Comparison of ENCODE assay signal across 11 cellular contexts in the genomic region with DNA sequence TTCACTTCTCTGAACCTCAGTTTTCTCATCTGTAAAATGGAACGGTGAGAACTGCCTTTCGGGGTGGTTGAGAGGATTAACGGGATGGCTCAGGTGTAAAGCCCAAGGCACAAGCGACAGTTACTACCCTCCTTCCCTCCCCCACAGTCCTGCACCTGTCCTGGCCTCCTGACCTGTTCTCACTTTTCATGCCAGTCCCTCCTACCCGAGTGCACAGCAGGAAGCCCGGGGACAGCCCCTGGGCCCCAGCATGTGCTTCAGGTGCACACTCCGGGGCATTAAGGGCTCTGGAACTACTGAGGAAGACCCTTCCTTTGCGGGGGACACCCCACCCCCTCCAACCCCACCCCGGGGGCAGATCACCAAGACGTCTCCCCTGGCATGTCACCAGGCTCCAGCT. TPM values are rescaled to one million over a fixed set of nuclear protein-coding genes. Genes with fewer than 3 reads are reported as not detected.
DNase-seq lines count a peak whose midpoint lies in the region; ATAC-seq, FAIRE-seq and TF ChIP-seq lines count a peak whose summit lies in the region.
"Not testable (repeated sequence)": the region's sequence is repeated elsewhere in the genome, so short reads cannot be mapped to it uniquely, and the experiment has no call there.
"Had no signal": no experiment of that assay in that cellular context is flagged by ENCODE, and none has a peak within 500 bp of the region (broad histone marks: within the 10 kb centered on the region; RNA-seq: fewer than 3 reads in every experiment).

No MANE protein-coding gene starts in this region.

- POLR2A ChIA-PET in activated B cell treated with CpG ODN at 0.5 μM for 24 hours (lab: Charles Lee); GM12878 (lab: Charles Lee): not testable (repeated sequence)

- H3K4me3 Mint-ChIP-seq in activated B cell treated with CpG ODN at 0.5 μM for 24 hours; stimulated activated naive CD8-positive, alpha-beta T cell treated with anti-CD3 and anti-CD28 coated beads, Interleukin-15, amount 100 ng/mL, for 72 hours: not testable (repeated sequence)

- H3K4me3 ChIP-seq in GM12878, left lung, pancreas: not testable (repeated sequence)

- TF ChIP-seq CTCF in activated B cell treated with CpG ODN at 0.5 μM for 24 hours (IDR thresholded peaks at IDR 0.05); GM12878 (IDR thresholded peaks at IDR 0.05 in 2 of 3, conservative IDR thresholded peaks at IDR 0.05 in 1 of 3; ENCODE audit: control insufficient read depth in 2 of 3, extremely low read depth in 1 of 3, insufficient read depth in 1 of 3, low read depth in 3 of 3, low read length in 3 of 3); left lung (IDR thresholded peaks at IDR 0.05); pancreas (IDR thresholded peaks at IDR 0.05): not testable (repeated sequence)

- TF ChIP-seq POLR2A in GM12878 (IDR thresholded peaks at IDR 0.05; ENCODE audit: low read depth, low read length) = not testable (repeated sequence)

- H2AFZ ChIP-seq in GM12878 (ENCODE audit: control insufficient read depth, low read depth, low read length) = not testable (repeated sequence)

- H3K9me3 Mint-ChIP-seq in activated B cell treated with CpG ODN at 0.5 μM for 24 hours; stimulated activated naive CD8-positive, alpha-beta T cell treated with anti-CD3 and anti-CD28 coated beads, Interleukin-15, amount 100 ng/mL, for 72 hours: not testable (repeated sequence)

- not testable (repeated sequence) for H3K36me3 Mint-ChIP-seq in activated B cell treated with CpG ODN at 0.5 μM for 24 hours (ENCODE audit: low read depth)

- SMC1A ChIA-PET in GM12878 (lab: Charles Lee; ENCODE audit: uncharacterized antibody, unreplicated experiment) = not testable (repeated sequence)

- no CpG with 5 or more reads among the region's 10 CpGs for WGBS in GM12878 (ENCODE audit: insufficient coverage, insufficient replicate concordance, low lambda C conversion rate, missing lambda C conversion rate)
- no CpG with 5 or more reads among the region's 10 CpGs for WGBS in pancreas, 2 donors

- intact Hi-C loops in activated B cell treated with CpG ODN at 0.5 μM for 24 hours (cut with micrococcal nuclease); GM12878 (cut with micrococcal nuclease; ENCODE audit: unreplicated experiment); left lung (cut with DNase I); pancreas (cut with DNase I): not testable (repeated sequence)

- not testable (repeated sequence) for H3K9me3 ChIP-seq in GM12878 (replicated peaks; ENCODE audit: control insufficient read depth, insufficient read depth, low read length); left lung; pancreas

- H3K36me3 ChIP-seq in GM12878 (ENCODE audit: control insufficient read depth in 2 of 2, insufficient read depth in 2 of 2, low read length in 1 of 2); left lung; pancreas: not testable (repeated sequence)

- H3K4me2 ChIP-seq in GM12878 (ENCODE audit: control insufficient read depth, insufficient read depth) = not testable (repeated sequence)

- not testable (repeated sequence) for H3K27me3 Mint-ChIP-seq in activated B cell treated with CpG ODN at 0.5 μM for 24 hours; stimulated activated naive CD8-positive, alpha-beta T cell treated with anti-CD3 and anti-CD28 coated beads, Interleukin-15, amount 100 ng/mL, for 72 hours

- not testable (repeated sequence) for TF ChIP-seq RAD21 in GM12878 (IDR thresholded peaks at IDR 0.05; ENCODE audit: insufficient read depth, low read depth, low read length)

- CTCF ChIA-PET in activated B cell treated with CpG ODN at 0.5 μM for 24 hours (lab: Charles Lee); GM12878 (lab: Yijun Ruan, JAX): not testable (repeated sequence)

- H3K27ac ChIP-seq in GM12878 (ENCODE audit: control insufficient read depth, insufficient read depth); left lung; pancreas: not testable (repeated sequence)

- BruUV-seq in GM12878 (replicated peaks; lab: Mats Ljungman, UMichigan) = not testable (repeated sequence)

- FAIRE-seq in GM12878 (lab: Jason Lieb, UNC) = peak; percentile 90
- not testable (repeated sequence) for FAIRE-seq in pancreas (lab: Jason Lieb, UNC)

- not testable (repeated sequence) for H3K79me2 ChIP-seq in GM12878 (ENCODE audit: control insufficient read depth, insufficient read depth, low read length)

- in situ Hi-C loops in GM12878 (cut with MboI) = not testable (repeated sequence)

- not testable (repeated sequence) for H3K9ac ChIP-seq in GM12878 (ENCODE audit: control insufficient read depth, insufficient read depth, low read length)

- not testable (repeated sequence) for DNase-seq in activated B cell treated with CpG ODN at 0.5 μM for 24 hours; GM12878 (ENCODE audit: low read depth, low spot score); left lung; pancreas; stimulated activated naive CD8-positive, alpha-beta T cell treated with anti-CD3 and anti-CD28 coated beads, Interleukin-15, amount 100 ng/mL, for 72 hours

- not testable (repeated sequence) for H4K20me1 ChIP-seq in GM12878 (ENCODE audit: control insufficient read depth, insufficient read depth)

- RAD21 ChIA-PET in GM12878 (lab: Charles Lee; ENCODE audit: unreplicated experiment) = not testable (repeated sequence)

- H3K4me1 ChIP-seq in GM12878 (ENCODE audit: control insufficient read depth, insufficient read depth, low read length); left lung; pancreas: not testable (repeated sequence)

- not testable (repeated sequence) for H3K27me3 ChIP-seq in GM12878 (replicated peaks in 1 of 2; ENCODE audit: control insufficient read depth in 2 of 2, insufficient read depth in 2 of 2, low read length in 1 of 2); left lung; pancreas

- ATAC-seq in GM19035 (IDR thresholded peaks at IDR 0.05; ENCODE audit: unreplicated experiment) (peak; percentile 17), GM21576 (IDR thresholded peaks at IDR 0.05; ENCODE audit: unreplicated experiment) (peak; percentile 23), activated B cell treated with CpG ODN at 0.5 μM for 24 hours (ENCODE audit: low read depth) (peak; percentile 6), GM12878 (peak; percentile 10), left lung (peak; percentile 9), pancreas (peak; percentile 18 to 32 (median 24))
- peak; percentile 53 for ATAC-seq in stimulated activated naive CD8-positive, alpha-beta T cell treated with anti-CD3 and anti-CD28 coated beads, Interleukin-15, amount 100 ng/mL, for 72 hours

- H3K4me1 Mint-ChIP-seq in activated B cell treated with CpG ODN at 0.5 μM for 24 hours; stimulated activated naive CD8-positive, alpha-beta T cell treated with anti-CD3 and anti-CD28 coated beads, Interleukin-15, amount 100 ng/mL, for 72 hours: not testable (repeated sequence)

- TF ChIP-seq EP300 in GM12878 (IDR thresholded peaks at IDR 0.05; ENCODE audit: borderline replicate concordance in 1 of 2, control insufficient read depth in 1 of 2, low read depth in 2 of 2, low read length in 2 of 2) = not testable (repeated sequence)

- H3K27ac Mint-ChIP-seq in activated B cell treated with CpG ODN at 0.5 μM for 24 hours; stimulated activated naive CD8-positive, alpha-beta T cell treated with anti-CD3 and anti-CD28 coated beads, Interleukin-15, amount 100 ng/mL, for 72 hours: not testable (repeated sequence)

RNA-seq across cellular contexts. Expression of a gene that starts 0.6 kb away (rescaled TPM):
- total RNA-seq in activated B cell treated with CpG ODN at 0.5 μM for 24 hours (11.4 and 16.1 TPM in 2 replicates), GM12878 (2014; rRNA removed) (8.1 and 12.1 TPM in 2 replicates), GM12878 (2014; rRNA removed; fragmentation: Illumina TruSeq; extraction: Trizol) (5.4 and 5.8 TPM in 2 replicates), GM12878 (2021) (12.7 and 14.8 TPM in 2 replicates), left lung (10 to 100 TPM; 18.1 to 18.5 TPM), pancreas (10 to 100 TPM in 2 of 6 donors, 1 to 10 TPM in 4; 7.8 to 12.9 (median 8.4) TPM)
- total RNA-seq in GM12878 (2013; cell fraction: nucleolus; rRNA removed) = 39.4 and 41.8 TPM in 2 replicates
- 2.2 TPM for polyA plus RNA-seq in GM12878 (2011; ENCODE audit: low read depth)
- polyA plus RNA-seq in GM12878 (2011; rRNA removed) (2.7 and 5.2 TPM in 2 replicates), GM12878 (2014; fragmentation: Illumina TruSeq; extraction: Trizol) (0.73 and 6.2 TPM in 2 replicates), GM12878 (2014; fragmentation: Nextera tagmentation; extraction: Ambion mirVana) (under 1 TPM; 0.10 to 0.31 TPM), GM12878 (2014; rRNA removed) (16.4 and 18.8 TPM in 2 replicates), GM12878 (2016; fragmentation: Nextera tagmentation; extraction: Ambion mirVana) (1 to 10 TPM; 6.5 TPM), pancreas (10 to 100 TPM; 39.2 to 93.4 TPM)
- 7.3 and 9.4 TPM in 2 replicates for polyA plus RNA-seq in GM12878 (2011; cell fraction: cytosol; rRNA removed)
- polyA plus RNA-seq in GM12878 (2011; cell fraction: nucleus; rRNA removed) = 33.0 and 37.5 TPM in 2 replicates
- polyA plus RNA-seq in GM12878 (2012) = 12.7 and 17.1 TPM in 2 replicates
- polyA minus RNA-seq in GM12878 (2011; rRNA and poly(A)+ RNA removed) = 7.0 and 7.8 TPM in 2 replicates
- polyA minus RNA-seq in GM12878 (2011; cell fraction: cytosol; rRNA and poly(A)+ RNA removed) = 2.7 and 3.3 TPM in 2 replicates
- 7.0 and 10.6 TPM in 2 replicates for polyA minus RNA-seq in GM12878 (2011; cell fraction: nucleus; rRNA and poly(A)+ RNA removed)
- total RNA-seq: Daoy had no signal

RNA-seq across cellular contexts. Expression of a gene that starts 26.5 kb away (rescaled TPM):
- 36.8 and 45.3 TPM in 2 replicates for total RNA-seq in activated B cell treated with CpG ODN at 0.5 μM for 24 hours
- total RNA-seq in GM12878 (2013; cell fraction: nucleolus; rRNA removed) = 52.2 and 56.3 TPM in 2 replicates
- total RNA-seq in GM12878 (2014; rRNA removed) = 6.2 and 9.9 TPM in 2 replicates
- 7.1 and 8.2 TPM in 2 replicates for total RNA-seq in GM12878 (2014; rRNA removed; fragmentation: Illumina TruSeq; extraction: Trizol)
- 11.8 and 16.2 TPM in 2 replicates for total RNA-seq in GM12878 (2021)
- polyA plus RNA-seq in GM12878 (2011; ENCODE audit: low read depth) = 6.2 TPM
- 3.3 and 7.6 TPM in 2 replicates for polyA plus RNA-seq in GM12878 (2011; rRNA removed)
- polyA plus RNA-seq in GM12878 (2011; cell fraction: cytosol; rRNA removed) = 6.8 and 16.3 TPM in 2 replicates
- polyA plus RNA-seq in GM12878 (2011; cell fraction: nucleus; rRNA removed) = 93.5 and 120 TPM in 2 replicates
- 7.1 and 13.0 TPM in 2 replicates for polyA plus RNA-seq in GM12878 (2012)
- polyA plus RNA-seq in GM12878 (2014; fragmentation: Illumina TruSeq; extraction: Trizol) = 0.51 and 6.1 TPM in 2 replicates
- polyA plus RNA-seq in GM12878 (2014; fragmentation: Nextera tagmentation; extraction: Ambion mirVana) = under 1 TPM in 1 of 2 experiments, not detected in 1; 0.18 TPM
- polyA plus RNA-seq in GM12878 (2014; rRNA removed) = 25.7 and 30.1 TPM in 2 replicates
- 10 to 100 TPM; 10.4 to 10.7 TPM for polyA plus RNA-seq in GM12878 (2016; fragmentation: Nextera tagmentation; extraction: Ambion mirVana)
- 4.8 and 7.4 TPM in 2 replicates for polyA minus RNA-seq in GM12878 (2011; rRNA and poly(A)+ RNA removed)
- polyA minus RNA-seq in GM12878 (2011; cell fraction: cytosol; rRNA and poly(A)+ RNA removed) = 2.1 and 2.7 TPM in 2 replicates
- polyA minus RNA-seq in GM12878 (2011; cell fraction: nucleus; rRNA and poly(A)+ RNA removed) = 4.7 and 6.9 TPM in 2 replicates
- total RNA-seq in left lung = 10 to 100 TPM; 12.7 to 22.0 TPM
- 10 to 100 TPM in 1 of 6 donors, 1 to 10 TPM in 5; 6.0 to 10.9 (median 6.7) TPM for total RNA-seq in pancreas
- 10 to 100 TPM; 20.3 to 38.4 TPM for polyA plus RNA-seq in pancreas

RNA-seq across cellular contexts. Expression of a gene that starts 34.1 kb away (rescaled TPM):
- 0.29 TPM in 1 of 2 replicates, not detected in the other for total RNA-seq in activated B cell treated with CpG ODN at 0.5 μM for 24 hours
- not detected in 2 replicates for total RNA-seq in GM12878 (2013; cell fraction: nucleolus; rRNA removed)
- total RNA-seq in GM12878 (2014; rRNA removed) = not detected in 2 replicates
- not detected in 2 replicates for total RNA-seq in GM12878 (2014; rRNA removed; fragmentation: Illumina TruSeq; extraction: Trizol)
- not detected in 2 replicates for total RNA-seq in GM12878 (2021)
- polyA plus RNA-seq in GM12878 (2011; ENCODE audit: low read depth) = not detected
- polyA plus RNA-seq in GM12878 (2011; rRNA removed) = not detected in 2 replicates
- not detected in 2 replicates for polyA plus RNA-seq in GM12878 (2011; cell fraction: cytosol; rRNA removed)
- 0.07 TPM in 1 of 2 replicates, not detected in the other for polyA plus RNA-seq in GM12878 (2011; cell fraction: nucleus; rRNA removed)
- 0.53 and 1.2 TPM in 2 replicates for polyA plus RNA-seq in GM12878 (2012)
- not detected in 2 replicates for polyA plus RNA-seq in GM12878 (2014; fragmentation: Illumina TruSeq; extraction: Trizol)
- under 1 TPM; 0.16 to 0.19 TPM for polyA plus RNA-seq in GM12878 (2014; fragmentation: Nextera tagmentation; extraction: Ambion mirVana)
- not detected in 2 replicates for polyA plus RNA-seq in GM12878 (2014; rRNA removed)
- 1 to 10 TPM; 4.4 to 6.4 TPM for polyA plus RNA-seq in GM12878 (2016; fragmentation: Nextera tagmentation; extraction: Ambion mirVana)
- not detected in 2 replicates for polyA minus RNA-seq in GM12878 (2011; rRNA and poly(A)+ RNA removed)
- polyA minus RNA-seq in GM12878 (2011; cell fraction: cytosol; rRNA and poly(A)+ RNA removed) = not detected in 2 replicates
- not detected in 2 replicates for polyA minus RNA-seq in GM12878 (2011; cell fraction: nucleus; rRNA and poly(A)+ RNA removed)
- not detected for total RNA-seq in left lung
- total RNA-seq in pancreas = under 1 TPM in 4 of 6 donors, not detected in 2; 0.12 to 0.19 (median 0.13) TPM
- under 1 TPM; 0.21 to 0.34 TPM for polyA plus RNA-seq in pancreas
- total RNA-seq: Calu3, Daoy, GM23248, IMR-90 had no signal
- polyA plus RNA-seq: IMR-90 had no signal

RNA-seq across cellular contexts. Expression of a gene that starts 38.2 kb away (rescaled TPM):
- 45.2 and 49.5 TPM in 2 replicates for total RNA-seq in activated B cell treated with CpG ODN at 0.5 μM for 24 hours
- total RNA-seq in GM12878 (2013; cell fraction: nucleolus; rRNA removed) = 18.6 and 25.8 TPM in 2 replicates
- total RNA-seq in GM12878 (2014; rRNA removed) = 66.3 and 73.5 TPM in 2 replicates
- 73.8 and 78.0 TPM in 2 replicates for total RNA-seq in GM12878 (2014; rRNA removed; fragmentation: Illumina TruSeq; extraction: Trizol)
- total RNA-seq in GM12878 (2021) = 47.8 and 49.2 TPM in 2 replicates
- polyA plus RNA-seq in GM12878 (2011; ENCODE audit: low read depth) = 14.7 TPM
- polyA plus RNA-seq in GM12878 (2011; rRNA removed) = 39.8 and 76.8 TPM in 2 replicates
- polyA plus RNA-seq in GM12878 (2011; cell fraction: cytosol; rRNA removed) = 90.1 and 134 TPM in 2 replicates
- polyA plus RNA-seq in GM12878 (2011; cell fraction: nucleus; rRNA removed) = 55.3 and 57.1 TPM in 2 replicates
- 68.0 and 85.8 TPM in 2 replicates for polyA plus RNA-seq in GM12878 (2012)
- 83.8 and 119 TPM in 2 replicates for polyA plus RNA-seq in GM12878 (2014; fragmentation: Illumina TruSeq; extraction: Trizol)
- polyA plus RNA-seq in GM12878 (2014; fragmentation: Nextera tagmentation; extraction: Ambion mirVana) = 10 to 100 TPM; 16.4 to 43.4 TPM
- polyA plus RNA-seq in GM12878 (2014; rRNA removed) = 99.6 and 105 TPM in 2 replicates
- 100 to 1,000 TPM; 110 to 116 TPM for polyA plus RNA-seq in GM12878 (2016; fragmentation: Nextera tagmentation; extraction: Ambion mirVana)
- polyA minus RNA-seq in GM12878 (2011; rRNA and poly(A)+ RNA removed) = 16.8 and 42.1 TPM in 2 replicates
- polyA minus RNA-seq in GM12878 (2011; cell fraction: cytosol; rRNA and poly(A)+ RNA removed) = 11.5 and 15.6 TPM in 2 replicates
- polyA minus RNA-seq in GM12878 (2011; cell fraction: nucleus; rRNA and poly(A)+ RNA removed) = 67.7 and 94.0 TPM in 2 replicates
- total RNA-seq in left lung = 10 to 100 TPM; 30.5 to 39.0 TPM
- total RNA-seq in pancreas = 10 to 100 TPM; 16.5 to 20.6 (median 17.7) TPM
- 10 to 100 TPM; 56.3 to 59.8 TPM for polyA plus RNA-seq in pancreas

RNA-seq across cellular contexts. Expression of a gene that starts 52.2 kb away (rescaled TPM):
- total RNA-seq in activated B cell treated with CpG ODN at 0.5 μM for 24 hours (20.6 and 28.8 TPM in 2 replicates), GM12878 (2014; rRNA removed) (22.1 and 26.3 TPM in 2 replicates), GM12878 (2014; rRNA removed; fragmentation: Illumina TruSeq; extraction: Trizol) (21.5 and 26.0 TPM in 2 replicates), GM12878 (2021) (52.3 and 53.3 TPM in 2 replicates), left lung (10 to 100 TPM; 12.9 to 16.6 TPM), pancreas (1 to 10 TPM; 5.1 to 9.3 (median 7.6) TPM)
- total RNA-seq in GM12878 (2013; cell fraction: nucleolus; rRNA removed) = 14.5 and 20.6 TPM in 2 replicates
- polyA plus RNA-seq in GM12878 (2011; ENCODE audit: low read depth) = 7.6 TPM
- polyA plus RNA-seq in GM12878 (2011; rRNA removed) (10.3 and 22.4 TPM in 2 replicates), GM12878 (2014; fragmentation: Illumina TruSeq; extraction: Trizol) (6.1 and 18.2 TPM in 2 replicates), GM12878 (2014; fragmentation: Nextera tagmentation; extraction: Ambion mirVana) (1 to 10 TPM in 1 of 2 experiments, under 1 TPM in 1; 0.40 to 2.0 TPM), GM12878 (2014; rRNA removed) (64.4 and 72.4 TPM in 2 replicates), GM12878 (2016; fragmentation: Nextera tagmentation; extraction: Ambion mirVana) (10 to 100 TPM; 54.8 to 57.1 TPM), pancreas (10 to 100 TPM; 12.3 to 18.4 TPM)
- polyA plus RNA-seq in GM12878 (2011; cell fraction: cytosol; rRNA removed) = 31.1 and 46.1 TPM in 2 replicates
- 48.4 and 79.5 TPM in 2 replicates for polyA plus RNA-seq in GM12878 (2011; cell fraction: nucleus; rRNA removed)
- 14.6 and 16.7 TPM in 2 replicates for polyA plus RNA-seq in GM12878 (2012)
- 18.4 and 27.2 TPM in 2 replicates for polyA minus RNA-seq in GM12878 (2011; rRNA and poly(A)+ RNA removed)
- polyA minus RNA-seq in GM12878 (2011; cell fraction: cytosol; rRNA and poly(A)+ RNA removed) = 13.2 and 19.0 TPM in 2 replicates
- 14.1 and 29.3 TPM in 2 replicates for polyA minus RNA-seq in GM12878 (2011; cell fraction: nucleus; rRNA and poly(A)+ RNA removed)
